In the genomic region with DNA sequence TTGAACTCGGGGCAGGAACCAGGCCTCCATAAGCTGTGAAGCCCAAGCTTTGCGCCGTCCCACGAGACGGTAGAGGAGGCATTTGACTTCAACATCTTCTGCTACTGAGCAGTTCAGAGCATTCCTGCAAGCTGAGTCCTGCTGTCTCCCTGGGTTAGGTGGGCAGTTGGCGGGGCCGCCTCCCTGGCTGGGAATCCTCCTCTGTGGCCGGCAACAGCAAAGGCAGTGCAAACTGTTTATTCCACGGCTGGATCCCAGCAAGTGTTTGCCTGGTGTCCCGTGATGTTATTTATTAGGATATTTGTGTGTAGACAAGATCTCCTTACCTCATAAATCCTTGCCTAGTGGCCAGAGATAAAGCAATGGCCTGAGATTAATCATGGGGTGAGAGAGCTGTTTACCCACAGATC, we compare ENCODE assay signal across 27 cellular contexts.
DNase-seq lines count a peak whose midpoint lies in the region; ATAC-seq and TF ChIP-seq lines count a peak whose summit lies in the region.
"Had no signal": no experiment of that assay in that cellular context is flagged by ENCODE, and none has a peak within 500 bp of the region (broad histone marks: within the 10 kb centered on the region; RNA-seq: fewer than 3 reads in every experiment).

No MANE protein-coding gene starts in this region.

- H2BK15ac ChIP-seq in IMR-90 (ENCODE audit: low read depth, low read length), result no peak overlapping the region

- CTCF ChIA-PET in IMR-90 (lab: Yijun Ruan, JAX), result no interaction called here
- CTCF ChIA-PET in GM10248 (lab: Yijun Ruan, JAX), result interaction anchor here (1.0 to 3.0 kb wide), 5 partner anchors 9 to 197 kb away, joined by 3 to 10 read pairs (median 4); no protein-coding TSS in a partner anchor

- no peak overlapping the region for H2BK5ac ChIP-seq in IMR-90 (ENCODE audit: low read depth, low read length, poor library complexity, severe bottlenecking)

- no peaks in the 10 kb centered on the region for H3K79me2 ChIP-seq in GM23248 (ENCODE audit: insufficient read depth)

- H3K27ac ChIP-seq in IMR-90 (ENCODE audit: insufficient read depth, low read length) (no peak overlapping the region), uterus (peak overlapping the region; percentile 75 to 86), GM23248 (no peak overlapping the region)
- H3K27ac ChIP-seq: brain microvascular endothelial cell, dorsolateral prefrontal cortex, skin epidermis, upper lobe of right lung had no signal

- no peak overlapping the region for H3K4me3 Mint-ChIP-seq in mesothelial cell of epicardium
- H3K4me3 Mint-ChIP-seq: activated CD4-positive, alpha-beta memory T cell treated with anti-CD3 and anti-CD28 coated beads, Interleukin-2, amount 10 ng/mL, durations not matched to agents 7 days and 5 days; activated T-helper 1 cell treated with anti-CD3 and anti-CD28 coated beads, Interleukin-12 subunit alpha, Interleukin-12 subunit beta, Interleukin-2, Interleukin-4 antibody, amounts not matched to agents 30 ng/mL and 10 ng/mL and 1 ng/mL, durations not matched to agents 14 hours and 24 hours and 36 hours; CD4-positive, CD25-positive, alpha-beta regulatory T cell; natural killer cell had no signal

- peak overlapping the region; percentile 19 for H3K27ac Mint-ChIP-seq in mesothelial cell of epicardium
- H3K27ac Mint-ChIP-seq: activated CD4-positive, alpha-beta memory T cell treated with anti-CD3 and anti-CD28 coated beads, Interleukin-2, amount 10 ng/mL, durations not matched to agents 7 days and 5 days; activated T-helper 1 cell treated with anti-CD3 and anti-CD28 coated beads, Interleukin-12 subunit alpha, Interleukin-12 subunit beta, Interleukin-2, Interleukin-4 antibody, amounts not matched to agents 30 ng/mL and 10 ng/mL and 1 ng/mL, durations not matched to agents 14 hours and 24 hours and 36 hours; CD4-positive, CD25-positive, alpha-beta regulatory T cell; natural killer cell had no signal

- no peaks in the 10 kb centered on the region for H3K36me3 ChIP-seq in IMR-90 (ENCODE audit: control insufficient read depth, insufficient read depth, low read length)
- no peaks in the 10 kb centered on the region for H3K36me3 ChIP-seq in uterus
- H3K36me3 ChIP-seq in GM23248 (ENCODE audit: low read depth), result peaks cover 5% of the 10 kb centered on the region; the same call in 1 of the 2 replicates
- H3K36me3 ChIP-seq: HAP-1, upper lobe of right lung had no signal

- H3K4me2 ChIP-seq in IMR-90 (ENCODE audit: low read depth, low read length), result no peak overlapping the region
- no peak overlapping the region for H3K4me2 ChIP-seq in GM23248 (ENCODE audit: unreplicated experiment)

- H3F3A ChIP-seq in GM23248 (ENCODE audit: insufficient read depth), result no peaks in the 10 kb centered on the region

- no TSS peak for BruUV-seq in IMR-90 (replicated peaks; lab: Mats Ljungman, UMichigan)

- H3K4me1 ChIP-seq in IMR-90 (ENCODE audit: control insufficient read depth, insufficient read depth, low read length) (peaks cover 4% of the 10 kb centered on the region), uterus (peaks cover 4 to 10% of the 10 kb centered on the region in 2 donors), GM23248 (ENCODE audit: insufficient read depth) (no peaks in the 10 kb centered on the region)
- H3K4me1 ChIP-seq: HAP-1, upper lobe of right lung had no signal

- WGBS in IMR-90 (ENCODE audit: extremely low coverage in 2 of 2, insufficient read length in 1 of 2), 2 experiments, result no CpG with 5 or more reads among the region's 10 CpGs
- 88 to 91% methylated on average over 10 of the region's 10 CpGs for WGBS in GM23248 (ENCODE audit: low coverage in 1 of 2, low lambda C conversion rate in 2 of 2, missing lambda C conversion rate in 2 of 2), 2 experiments

- no peak overlapping the region for H3K56ac ChIP-seq in IMR-90 (ENCODE audit: extremely low read depth, insufficient read depth, low read length)

- TF ChIP-seq POLR2A in IMR-90 (IDR thresholded peaks at IDR 0.05; ENCODE audit: low read depth, low read length) (no peak), uterus (IDR thresholded peaks at IDR 0.05) (no peak)

- no peak overlapping the region; the same call in 1 of the 2 replicates for H2AK5ac ChIP-seq in IMR-90 (ENCODE audit: low read depth, low read length)

- intact Hi-C loops in IMR-90 (cut with micrococcal nuclease), result no loop called here
- intact Hi-C loops in uterus (cut with DNase I; ENCODE audit: low total_unique reads), result no loop called here

- no peaks in the 10 kb centered on the region; the same call in 1 of the 2 replicates for H3K9me1 ChIP-seq in IMR-90 (ENCODE audit: insufficient read depth, low read length)

- no peak overlapping the region for H3K4ac ChIP-seq in IMR-90 (ENCODE audit: low read depth, low read length)

- no peaks in the 10 kb centered on the region for H3K36me3 Mint-ChIP-seq in mesothelial cell of epicardium
- H3K36me3 Mint-ChIP-seq: CD4-positive, CD25-positive, alpha-beta regulatory T cell; natural killer cell had no signal

- no peaks in the 10 kb centered on the region for H3K9me3 Mint-ChIP-seq in mesothelial cell of epicardium
- H3K9me3 Mint-ChIP-seq: activated CD4-positive, alpha-beta memory T cell treated with anti-CD3 and anti-CD28 coated beads, Interleukin-2, amount 10 ng/mL, durations not matched to agents 7 days and 5 days; activated T-helper 1 cell treated with anti-CD3 and anti-CD28 coated beads, Interleukin-12 subunit alpha, Interleukin-12 subunit beta, Interleukin-2, Interleukin-4 antibody, amounts not matched to agents 30 ng/mL and 10 ng/mL and 1 ng/mL, durations not matched to agents 14 hours and 24 hours and 36 hours; CD4-positive, CD25-positive, alpha-beta regulatory T cell; natural killer cell had no signal

- ATAC-seq in IMR-90 (ENCODE audit: low read depth), result peak; percentile 62
- ATAC-seq: natural killer cell, upper lobe of right lung had no signal

- in situ Hi-C loops in IMR-90 (cut with MboI; ENCODE audit: low sequenced_read_pairs) (no loop called here), GM23248 (cut with MboI) (no loop called here)

- no peak overlapping the region for H3K23ac ChIP-seq in IMR-90 (ENCODE audit: low read depth, low read length)

- H3K27me3 ChIP-seq in IMR-90 (ENCODE audit: control insufficient read depth, insufficient read depth, low read length) (peaks cover 6% of the 10 kb centered on the region), uterus (no peaks in the 10 kb centered on the region), GM23248 (replicated peaks; ENCODE audit: insufficient read depth) (no peaks in the 10 kb centered on the region)
- H3K27me3 ChIP-seq: brain microvascular endothelial cell, upper lobe of right lung had no signal

- POLR2A ChIA-PET in IMR-90 (lab: Charles Lee; ENCODE audit: unreplicated experiment) (no interaction called here), GM10248 (lab: Yijun Ruan, JAX) (no interaction called here)

- no peak overlapping the region for H3K14ac ChIP-seq in IMR-90 (replicated peaks; ENCODE audit: low read depth, low read length)

- no peaks in the 10 kb centered on the region for H3K9me2 ChIP-seq in GM23248 (ENCODE audit: insufficient read depth)

- H2AK9ac ChIP-seq in IMR-90 (replicated peaks; ENCODE audit: low read depth, low read length, poor library complexity), result no peak overlapping the region

- H4K91ac ChIP-seq in IMR-90 (ENCODE audit: insufficient read depth, low read depth, low read length), result no peak overlapping the region

- dilution Hi-C loops in IMR-90 (cut with HindIII; ENCODE audit: low sequenced_read_pairs, unreplicated experiment), result no loop called here

- TF ChIP-seq CTCF in IMR-90 (conservative IDR thresholded peaks at IDR 0.05; ENCODE audit: low read depth, low read length) (no peak), choroid plexus epithelial cell (conservative IDR thresholded peaks at IDR 0.05; ENCODE audit: low read depth, low read length) (no peak), mesothelial cell of epicardium (IDR thresholded peaks at IDR 0.05; ENCODE audit: unreplicated experiment) (no peak), uterus (IDR thresholded peaks at IDR 0.05) (no peak), GM10248 (IDR thresholded peaks at IDR 0.05; ENCODE audit: control extremely low read depth, extremely low read depth, low read depth, missing control alignments) (no peak)

- no peaks in the 10 kb centered on the region for H3K79me1 ChIP-seq in IMR-90 (ENCODE audit: low read depth in 1 of 2, low read length in 2 of 2)

- no peak overlapping the region for H3K4me3 ChIP-seq in IMR-90 (ENCODE audit: insufficient read depth, low read depth, low read length)
- no peak overlapping the region for H3K4me3 ChIP-seq in choroid plexus epithelial cell (ENCODE audit: low read depth, low read length)
- no peak overlapping the region for H3K4me3 ChIP-seq in uterus
- no peak overlapping the region for H3K4me3 ChIP-seq in GM23248
- H3K4me3 ChIP-seq: dorsolateral prefrontal cortex, HAP-1, skin epidermis, upper lobe of right lung had no signal

- no peak overlapping the region for H3K18ac ChIP-seq in IMR-90 (ENCODE audit: low read depth, low read length)

- H2AFZ ChIP-seq in IMR-90 (replicated peaks; ENCODE audit: low read length, poor library complexity) (no peak overlapping the region), GM23248 (no peak overlapping the region)

- peaks cover 6% of the 10 kb centered on the region for H3K27me3 Mint-ChIP-seq in mesothelial cell of epicardium (ENCODE audit: low read depth)
- H3K27me3 Mint-ChIP-seq: activated CD4-positive, alpha-beta memory T cell treated with anti-CD3 and anti-CD28 coated beads, Interleukin-2, amount 10 ng/mL, durations not matched to agents 7 days and 5 days; CD4-positive, CD25-positive, alpha-beta regulatory T cell had no signal

- H3K9ac ChIP-seq in IMR-90 (ENCODE audit: low read depth, low read length), result no peak overlapping the region
- no peak overlapping the region for H3K9ac ChIP-seq in GM23248

- H4K8ac ChIP-seq in IMR-90 (ENCODE audit: low read depth in 2 of 2, low read length in 2 of 2), result no peak overlapping the region

- H3K9me3 ChIP-seq in IMR-90 (ENCODE audit: control insufficient read depth, insufficient read depth, low read length) (peaks cover 2% of the 10 kb centered on the region; the same call in 1 of the 2 replicates), uterus (no peaks in the 10 kb centered on the region), GM23248 (ENCODE audit: low read depth) (no peaks in the 10 kb centered on the region)
- H3K9me3 ChIP-seq: HAP-1, upper lobe of right lung had no signal

- H2BK20ac ChIP-seq in IMR-90 (ENCODE audit: low read depth, low read length), result no peak overlapping the region

- H2BK120ac ChIP-seq in IMR-90 (ENCODE audit: low read depth, low read length), result no peak overlapping the region

- H4K5ac ChIP-seq in IMR-90 (ENCODE audit: low read depth, low read length), result no peak overlapping the region

- DNase-seq in IMR-90 (peak; percentile 20), choroid plexus epithelial cell (ENCODE audit: low read depth) (peak; percentile 26), mesothelial cell of epicardium (ENCODE audit: low spot score in 2 of 2, unreplicated experiment in 2 of 2) (no peak), uterus (peak; percentile 56 to 84), GM23248 (no peak), GM10248 (ENCODE audit: extremely low spot score) (no peak), LoVo (ENCODE audit: low spot score) (no peak), DMS153 (lab: John Stamatoyannopoulos, UW) (no peak)
- DNase-seq: activated CD4-positive, alpha-beta memory T cell treated with anti-CD3 and anti-CD28 coated beads, Interleukin-2, amount 10 ng/mL, durations not matched to agents 7 days and 5 days; activated CD8-positive, alpha-beta memory T cell treated with anti-CD3 and anti-CD28 coated beads, Interleukin-2, amount 50 U/mL, for 48 hours; activated naive CD4-positive, alpha-beta T cell treated with Interleukin-2 at 50 U/mL for 16 hours; brain microvascular endothelial cell; CD4-positive, CD25-positive, alpha-beta regulatory T cell; dorsolateral prefrontal cortex; midbrain; natural killer cell; NCI-H1436 treated with DMSO at 0.1 percent for 48 hours; NCI-H2081 treated with DMSO at 0.1 percent for 48 hours; NCI-H226; NCI-H526 treated with DMSO at 0.1 percent for 48 hours; SHP77 treated with DMSO at 0.1 percent for 48 hours; stimulated activated naive CD4-positive, alpha-beta T cell treated with Interleukin-2 at 50 U/mL for 16 hours; T-helper 2 cell; upper lobe of right lung had no signal

- peaks cover 15% of the 10 kb centered on the region for H3K4me1 Mint-ChIP-seq in mesothelial cell of epicardium

- TF ChIP-seq RAD21 in IMR-90 (IDR thresholded peaks at IDR 0.05; ENCODE audit: low read length), result no peak

- no peaks in the 10 kb centered on the region; the same call in 1 of the 2 replicates for H4K20me1 ChIP-seq in IMR-90 (ENCODE audit: insufficient read depth, low read length)
- H4K20me1 ChIP-seq in GM23248 (ENCODE audit: insufficient read depth), result no peaks in the 10 kb centered on the region

Comparison
In these comparisons a context has a peak if more than half of its experiments do, and no peak if none do; other contexts are left out.
1. DNase-seq: peak in IMR-90 (single experiment), choroid plexus epithelial cell (single experiment) and uterus (2 of 2); none in mesothelial cell of epicardium (0 of 2), GM23248 (single experiment), GM10248 (single experiment), LoVo (single experiment) and DMS153 (single experiment).
2. H3K27ac ChIP-seq: peak in uterus (2 of 2); none in IMR-90 (single experiment) and GM23248 (single experiment).